In the genomic region with DNA sequence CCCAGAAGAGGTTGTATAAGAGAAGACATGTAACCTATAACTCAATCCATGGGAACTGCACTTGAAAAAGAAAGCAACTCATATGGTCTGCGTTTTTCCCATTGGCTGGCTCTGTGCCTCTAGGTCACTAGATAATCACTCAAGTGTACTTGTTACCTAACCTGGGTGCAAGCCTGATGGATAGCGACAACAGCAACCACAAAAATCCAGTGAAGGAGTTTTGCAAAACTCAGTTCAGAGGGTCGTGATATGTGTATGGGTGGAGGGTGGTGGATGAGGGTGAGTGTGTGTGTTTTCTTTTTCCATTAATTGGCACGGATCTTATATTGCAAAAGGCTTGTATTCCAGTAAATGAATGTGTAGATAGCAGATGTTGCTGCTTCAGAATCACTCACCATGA, we compare ENCODE assay signal across 19 cellular contexts.
"Had no signal": no experiment of that assay in that cellular context is flagged by ENCODE, and none has a peak within 500 bp of the region (broad histone marks: within the 10 kb centered on the region; RNA-seq: fewer than 3 reads in every experiment).

No MANE protein-coding gene starts in this region.

- H3K4me3 Mint-ChIP-seq: nephron, T-cell, type B pancreatic cell had no signal

- ATAC-seq: foreskin keratinocyte; heart left ventricle; left lobe of liver; psoas muscle; stimulated activated naive CD8-positive, alpha-beta T cell treated with anti-CD3 and anti-CD28 coated beads, Interleukin-15, Interleukin-2, amounts not matched to agents 100 U/mL and 50 U/mL, for 24 hours; T-cell had no signal

- H3K4me1 ChIP-seq: foreskin keratinocyte, heart left ventricle, suprapubic skin had no signal

- H3K36me3 Mint-ChIP-seq: T-cell, type B pancreatic cell had no signal

- H3K27ac ChIP-seq: foreskin keratinocyte, heart left ventricle, psoas muscle, sigmoid colon, suprapubic skin, WERI-Rb-1 had no signal

- H3K4me1 Mint-ChIP-seq: T-cell had no signal

- H3K27me3 Mint-ChIP-seq: T-cell, type B pancreatic cell had no signal

- H3K9me3 ChIP-seq: psoas muscle, sigmoid colon, suprapubic skin had no signal

- DNase-seq: activated CD4-positive, alpha-beta T cell treated with anti-CD3 and anti-CD28 coated beads for 48 hours; activated naive CD4-positive, alpha-beta T cell treated with Interleukin-2 at 50 U/mL for 16 hours; cortex of kidney; effector CD8-positive, alpha-beta T cell; foreskin keratinocyte; heart left ventricle; mesendoderm; psoas muscle; sigmoid colon; stimulated activated CD4-positive, alpha-beta T cell treated with anti-CD3 and anti-CD28 coated beads, Interleukin-4, amount 100 ng/mL, for 1 hour; stimulated activated CD8-positive, alpha-beta memory T cell treated with anti-CD3 and anti-CD28 coated beads, Interleukin-4, amount 100 ng/mL, for 48 hours; stimulated activated naive CD8-positive, alpha-beta T cell treated with anti-CD3 and anti-CD28 coated beads, Interleukin-15, Interleukin-2, amounts not matched to agents 100 U/mL and 50 U/mL, for 24 hours; T-cell; T1000; WERI-Rb-1 had no signal

- H3K27ac Mint-ChIP-seq: nephron, T-cell, type B pancreatic cell had no signal

- H3K9me3 Mint-ChIP-seq: type B pancreatic cell had no signal

- H3K27me3 ChIP-seq: heart left ventricle, sigmoid colon, suprapubic skin had no signal

- H3K36me3 ChIP-seq: heart left ventricle, sigmoid colon, suprapubic skin, WERI-Rb-1 had no signal

- H3K4me3 ChIP-seq: heart left ventricle, psoas muscle, sigmoid colon, suprapubic skin had no signal
